1 cellular context compared by ENCODE assay signal in genomic region chr7:2022737-2023250, GRCh38.
TF ChIP-seq lines count a peak whose summit lies in the region.

No MANE protein-coding gene starts in this region.

TF ChIP-seq in K562, 482 proteins besides CTCF, POLR2A, EP300 and RAD21 (continued from another document and continues in another):
- TF ChIP-seq ZNF655 (CRISPR knock-in tag; IDR thresholded peaks at IDR 0.05) (no peak), NBN (IDR thresholded peaks at IDR 0.05; ENCODE audit: low read depth) (peak; percentile 95), NFIC (IDR thresholded peaks at IDR 0.05) (peak; percentile 90), ZNF184 (CRISPR knock-in tag; IDR thresholded peaks at IDR 0.05) (no peak), HCFC1 (IDR thresholded peaks at IDR 0.05; ENCODE audit: low read depth, low read length) (0 out of 2 replicates have a peak, but pooled peaks have one; percentile 13), ASH1L (IDR thresholded peaks at IDR 0.05; ENCODE audit: borderline replicate concordance, low read depth, partially characterized antibody) (no peak), SREBF1 (IDR thresholded peaks at IDR 0.05; ENCODE audit: borderline replicate concordance, low read depth, low read length) (no peak), SREBF2 (CRISPR knock-in tag; IDR thresholded peaks at IDR 0.05) (no peak), POLR2B (IDR thresholded peaks at IDR 0.05; ENCODE audit: low read depth, partially characterized antibody) (no peak), FOXA3 (CRISPR knock-in tag; conservative IDR thresholded peaks at IDR 0.05 in 1 of 2, IDR thresholded peaks at IDR 0.05 in 1 of 2) (peak; percentile 97), SIN3B (IDR thresholded peaks at IDR 0.05; ENCODE audit: low read depth) (no peak), RFX7 (CRISPR knock-in tag; IDR thresholded peaks at IDR 0.05) (no peak), ZFP91 (CRISPR knock-in tag; IDR thresholded peaks at IDR 0.05) (no peak), ZNF253 (CRISPR knock-in tag; conservative IDR thresholded peaks at IDR 0.05) (no peak), ZNF347 (CRISPR knock-in tag; IDR thresholded peaks at IDR 0.05; ENCODE audit: low read depth) (no peak), ZBED1 (IDR thresholded peaks at IDR 0.05) (0 out of 2 replicates have a peak, but pooled peaks have one; percentile 62), SMAD2 (IDR thresholded peaks at IDR 0.05; ENCODE audit: low read depth, low read length) (no peak), TCF15 (CRISPR knock-in tag; IDR thresholded peaks at IDR 0.05) (no peak), ZNF518B (CRISPR knock-in tag; IDR thresholded peaks at IDR 0.05) (no peak), NFRKB (IDR thresholded peaks at IDR 0.05; ENCODE audit: low read depth) (peak; percentile 73), SMC3 (conservative IDR thresholded peaks at IDR 0.05; ENCODE audit: insufficient read depth, low read depth, low read length) (no peak), NCOA6 (IDR thresholded peaks at IDR 0.05) (peak; percentile 24; the same call in 1 of the 2 replicates), YY1 (IDR thresholded peaks at IDR 0.05; ENCODE audit: borderline replicate concordance in 1 of 3, control insufficient read depth in 1 of 3, extremely low read depth in 1 of 3, insufficient read depth in 3 of 3, insufficient read length in 1 of 3, insufficient replicate concordance in 2 of 3, low read depth in 1 of 3, low read length in 2 of 3) (no peak), ZNF77 (CRISPR knock-in tag; IDR thresholded peaks at IDR 0.05) (no peak), BRD4 (IDR thresholded peaks at IDR 0.05) (peak; percentile 28; the same call in 1 of the 2 replicates), HMG20B (CRISPR knock-in tag; IDR thresholded peaks at IDR 0.05) (no peak), ID3 (CRISPR knock-in tag; IDR thresholded peaks at IDR 0.05) (no peak), ID3 (tag; IDR thresholded peaks at IDR 0.05) (peak; percentile 74; the same call in 1 of the 2 replicates), CBX8 (IDR thresholded peaks at IDR 0.05; ENCODE audit: borderline replicate concordance, extremely low read depth, low read depth, low read length, poor library complexity, severe bottlenecking) (no peak), ZKSCAN8 (CRISPR knock-in tag; IDR thresholded peaks at IDR 0.05) (peak; percentile 59; the same call in 1 of the 2 replicates), MNT (conservative IDR thresholded peaks at IDR 0.05) (peak; percentile 14 to 52; a peak in 1 of 4 replicates), MEF2A (IDR thresholded peaks at IDR 0.05; ENCODE audit: control insufficient read depth, low read depth, low read length) (no peak), WHSC1 (IDR thresholded peaks at IDR 0.05; ENCODE audit: low read length) (no peak), CREM (IDR thresholded peaks at IDR 0.05; ENCODE audit: low read depth) (peak; percentile 62; the same call in 1 of the 2 replicates), PRDM10 (IDR thresholded peaks at IDR 0.05; ENCODE audit: partially characterized antibody) (no peak), BCLAF1 (IDR thresholded peaks at IDR 0.05; ENCODE audit: borderline replicate concordance in 1 of 2, control insufficient read depth in 1 of 2, low read depth in 2 of 2, low read length in 1 of 2) (no peak), JUN (IDR thresholded peaks at IDR 0.05; ENCODE audit: borderline replicate concordance, low read depth, low read length) (peak; percentile 50; the same call in 1 of the 2 replicates), JUN (CRISPR knock-in tag; IDR thresholded peaks at IDR 0.05; ENCODE audit: borderline replicate concordance) (no peak), PURB (CRISPR knock-in tag; IDR thresholded peaks at IDR 0.05; ENCODE audit: low read depth) (no peak), MYNN (IDR thresholded peaks at IDR 0.05) (0 out of 2 replicates have a peak, but pooled peaks have one; percentile 68), MYNN (CRISPR knock-in tag; IDR thresholded peaks at IDR 0.05) (no peak)
